In the genomic region with DNA sequence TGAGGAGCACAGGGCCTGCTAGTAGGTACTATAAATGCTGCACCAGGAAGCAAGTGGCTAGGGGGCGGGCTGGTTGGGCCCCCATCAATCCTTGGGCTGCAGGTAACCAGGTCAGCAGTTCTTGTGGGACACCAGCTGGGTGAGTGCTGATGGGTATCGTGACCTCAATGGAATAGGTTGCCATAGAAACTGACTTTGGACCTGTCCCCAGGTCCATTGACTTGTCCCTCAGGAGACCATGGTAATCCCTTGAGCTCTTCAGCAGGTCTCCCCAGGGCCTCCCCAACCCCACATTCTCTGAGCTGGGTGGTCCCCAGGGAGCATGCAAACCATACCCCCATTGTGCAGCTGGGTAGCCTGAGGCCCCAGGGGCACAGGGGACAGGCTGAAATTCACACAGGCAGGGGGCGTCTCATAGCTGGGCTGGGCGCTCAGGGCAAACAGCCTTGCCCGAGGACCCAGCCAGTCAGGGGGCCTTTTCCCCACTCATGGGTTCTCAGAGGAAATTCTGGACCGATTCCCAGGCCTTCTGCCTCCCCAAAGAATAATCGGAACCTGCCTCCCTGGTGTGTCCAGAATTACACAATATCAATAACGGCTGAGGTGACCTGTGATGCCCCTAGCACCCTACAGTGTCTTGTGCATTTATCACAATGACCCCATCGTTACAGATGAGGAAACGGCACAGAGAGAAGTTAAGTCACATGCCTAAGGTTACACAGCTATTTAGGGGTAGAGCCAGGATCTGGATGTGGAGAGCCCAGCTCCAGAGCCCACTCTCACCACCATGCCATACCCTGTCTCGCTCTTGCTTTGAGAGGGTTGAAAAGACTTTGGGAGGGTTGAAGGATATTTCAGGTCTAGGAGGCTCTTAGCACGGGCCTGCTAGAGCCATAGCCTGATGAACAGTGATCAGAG, we compare ENCODE assay signal across 1 cellular context.
TF ChIP-seq lines count a peak whose summit lies in the region.

No MANE protein-coding gene starts in this region.

TF ChIP-seq in HepG2, 621 proteins besides CTCF, POLR2A, EP300 and RAD21 (continued from another document and continues in another):
- TF ChIP-seq NRL (CRISPR knock-in tag; IDR thresholded peaks at IDR 0.05; ENCODE audit: borderline replicate concordance) (0 out of 2 replicates have a peak, but pooled peaks have one; percentile 65), AGO2 (optimal IDR thresholded peaks at IDR 0.05; ENCODE audit: low read depth, low read length) (peak; percentile 35), ARHGAP35 (CRISPR knock-in tag; IDR thresholded peaks at IDR 0.05; ENCODE audit: borderline replicate concordance) (no peak), ZNF513 (CRISPR knock-in tag; conservative IDR thresholded peaks at IDR 0.05) (no peak), MED1 (CRISPR knock-in tag; IDR thresholded peaks at IDR 0.05) (no peak), SRY (CRISPR knock-in tag; IDR thresholded peaks at IDR 0.05) (0 out of 2 replicates have a peak, but pooled peaks have one; percentile 7), ZNF572 (CRISPR knock-in tag; IDR thresholded peaks at IDR 0.05) (no peak), HBP1 (CRISPR knock-in tag; IDR thresholded peaks at IDR 0.05; ENCODE audit: low read depth) (no peak), CREB1 (IDR thresholded peaks at IDR 0.05) (no peak), CREB1 (CRISPR knock-in tag; IDR thresholded peaks at IDR 0.05) (peak; percentile 37; the same call in 1 of the 2 replicates), MAFK (conservative IDR thresholded peaks at IDR 0.05 in 1 of 2, IDR thresholded peaks at IDR 0.05 in 1 of 2; ENCODE audit: low read length in 2 of 2) (peak; percentile 44 to 50), BORCS8-MEF2B (CRISPR knock-in tag; IDR thresholded peaks at IDR 0.05) (peak; percentile 57; the same call in 1 of the 2 replicates), TFAP4 (IDR thresholded peaks at IDR 0.05; ENCODE audit: borderline replicate concordance, low read depth) (peak; percentile 66; the same call in 1 of the 2 replicates), EHMT2 (IDR thresholded peaks at IDR 0.05; ENCODE audit: borderline replicate concordance, low read depth, low read length) (no peak), ZBTB43 (CRISPR knock-in tag; conservative IDR thresholded peaks at IDR 0.05) (no peak), POLR2AphosphoS2 (IDR thresholded peaks at IDR 0.05; ENCODE audit: low read depth, low read length) (no peak), RFXAP (CRISPR knock-in tag; IDR thresholded peaks at IDR 0.05; ENCODE audit: borderline replicate concordance) (no peak), SALL2 (CRISPR knock-in tag; IDR thresholded peaks at IDR 0.05) (no peak), PREB (CRISPR knock-in tag; IDR thresholded peaks at IDR 0.05) (no peak), ZFP82 (CRISPR knock-in tag; IDR thresholded peaks at IDR 0.05; ENCODE audit: borderline replicate concordance) (no peak), ADNP (CRISPR knock-in tag; IDR thresholded peaks at IDR 0.05) (peak; percentile 85; the same call in 1 of the 2 replicates), KDM1A (CRISPR knock-in tag; IDR thresholded peaks at IDR 0.05) (peak; percentile 86), TRIM22 (IDR thresholded peaks at IDR 0.05) (no peak), ZNF232 (CRISPR knock-in tag; IDR thresholded peaks at IDR 0.05; ENCODE audit: borderline replicate concordance) (no peak), ARNT (IDR thresholded peaks at IDR 0.05) (no peak), NCOR1 (IDR thresholded peaks at IDR 0.05; ENCODE audit: borderline replicate concordance, low read length) (0 out of 2 replicates have a peak, but pooled peaks have one; percentile 15), CEBPB (IDR thresholded peaks at IDR 0.05; ENCODE audit: borderline replicate concordance, low read depth, low read length) (peak; percentile 59; the same call in 1 of the 2 replicates), HNRNPL (IDR thresholded peaks at IDR 0.05; ENCODE audit: low read depth, low read length) (0 out of 2 replicates have a peak, but pooled peaks have one; percentile 48), HNF1A (IDR thresholded peaks at IDR 0.05; ENCODE audit: low read depth) (no peak), HNF1A (CRISPR knock-in tag; IDR thresholded peaks at IDR 0.05; ENCODE audit: borderline replicate concordance) (no peak), PAX8 (CRISPR knock-in tag; IDR thresholded peaks at IDR 0.05; ENCODE audit: borderline replicate concordance) (no peak), SP5 (CRISPR knock-in tag; IDR thresholded peaks at IDR 0.05; ENCODE audit: borderline replicate concordance, low read depth) (no peak), ZNF234 (CRISPR knock-in tag; conservative IDR thresholded peaks at IDR 0.05) (no peak)
- TF ChIP-seq, protein P1, sequence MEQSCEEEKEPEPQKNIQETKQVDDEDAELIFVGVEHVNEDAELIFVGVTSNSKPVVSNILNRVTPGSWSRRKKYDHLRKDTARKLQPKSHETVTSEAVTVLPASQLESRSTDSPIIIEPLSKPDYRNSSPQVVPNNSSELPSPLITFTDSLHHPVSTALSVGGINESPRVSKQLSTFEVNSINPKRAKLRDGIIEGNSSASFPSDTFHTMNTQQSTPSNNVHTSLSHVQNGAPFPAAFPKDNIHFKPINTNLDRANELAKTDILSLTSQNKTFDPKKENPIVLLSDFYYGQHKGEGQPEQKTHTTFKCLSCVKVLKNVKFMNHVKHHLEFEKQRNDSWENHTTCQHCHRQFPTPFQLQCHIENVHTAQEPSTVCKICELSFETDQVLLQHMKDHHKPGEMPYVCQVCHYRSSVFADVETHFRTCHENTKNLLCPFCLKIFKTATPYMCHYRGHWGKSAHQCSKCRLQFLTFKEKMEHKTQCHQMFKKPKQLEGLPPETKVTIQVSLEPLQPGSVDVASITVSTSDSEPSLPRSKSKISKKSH (CRISPR knock-in tag; IDR thresholded peaks at IDR 0.05; ENCODE audit: borderline replicate concordance): 0 out of 2 replicates have a peak, but pooled peaks have one; percentile 41
- TF ChIP-seq, protein P2, sequence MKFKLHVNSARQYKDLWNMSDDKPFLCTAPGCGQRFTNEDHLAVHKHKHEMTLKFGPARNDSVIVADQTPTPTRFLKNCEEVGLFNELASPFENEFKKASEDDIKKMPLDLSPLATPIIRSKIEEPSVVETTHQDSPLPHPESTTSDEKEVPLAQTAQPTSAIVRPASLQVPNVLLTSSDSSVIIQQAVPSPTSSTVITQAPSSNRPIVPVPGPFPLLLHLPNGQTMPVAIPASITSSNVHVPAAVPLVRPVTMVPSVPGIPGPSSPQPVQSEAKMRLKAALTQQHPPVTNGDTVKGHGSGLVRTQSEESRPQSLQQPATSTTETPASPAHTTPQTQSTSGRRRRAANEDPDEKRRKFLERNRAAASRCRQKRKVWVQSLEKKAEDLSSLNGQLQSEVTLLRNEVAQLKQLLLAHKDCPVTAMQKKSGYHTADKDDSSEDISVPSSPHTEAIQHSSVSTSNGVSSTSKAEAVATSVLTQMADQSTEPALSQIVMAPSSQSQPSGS (CRISPR knock-in tag; IDR thresholded peaks at IDR 0.05): no peak
- TF ChIP-seq, protein P3, sequence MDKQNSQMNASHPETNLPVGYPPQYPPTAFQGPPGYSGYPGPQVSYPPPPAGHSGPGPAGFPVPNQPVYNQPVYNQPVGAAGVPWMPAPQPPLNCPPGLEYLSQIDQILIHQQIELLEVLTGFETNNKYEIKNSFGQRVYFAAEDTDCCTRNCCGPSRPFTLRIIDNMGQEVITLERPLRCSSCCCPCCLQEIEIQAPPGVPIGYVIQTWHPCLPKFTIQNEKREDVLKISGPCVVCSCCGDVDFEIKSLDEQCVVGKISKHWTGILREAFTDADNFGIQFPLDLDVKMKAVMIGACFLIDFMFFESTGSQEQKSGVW (CRISPR knock-in tag; IDR thresholded peaks at IDR 0.05; ENCODE audit: borderline replicate concordance): 0 out of 2 replicates have a peak, but pooled peaks have one; percentile 20
- TF ChIP-seq, protein P4, sequence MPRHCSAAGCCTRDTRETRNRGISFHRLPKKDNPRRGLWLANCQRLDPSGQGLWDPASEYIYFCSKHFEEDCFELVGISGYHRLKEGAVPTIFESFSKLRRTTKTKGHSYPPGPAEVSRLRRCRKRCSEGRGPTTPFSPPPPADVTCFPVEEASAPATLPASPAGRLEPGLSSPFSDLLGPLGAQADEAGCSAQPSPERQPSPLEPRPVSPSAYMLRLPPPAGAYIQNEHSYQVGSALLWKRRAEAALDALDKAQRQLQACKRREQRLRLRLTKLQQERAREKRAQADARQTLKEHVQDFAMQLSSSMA (CRISPR knock-in tag; IDR thresholded peaks at IDR 0.05): no peak
